In genomic region chr1:165501975-165502358, GRCh38 we compare ENCODE assay signal across 38 cellular contexts. TPM values are rescaled to one million over a fixed set of nuclear protein-coding genes. Genes with fewer than 3 reads are reported as not detected.
"Had no signal": no experiment of that assay in that cellular context is flagged by ENCODE, and none has a peak within 500 bp of the region (broad histone marks: within the 10 kb centered on the region; RNA-seq: fewer than 3 reads in every experiment).

No MANE protein-coding gene starts in this region.

- H3K4me3 Mint-ChIP-seq: activated CD4-positive, alpha-beta memory T cell treated with anti-CD3 and anti-CD28 coated beads for 36 hours; activated CD4-positive, alpha-beta T cell treated with anti-CD3 and anti-CD28 coated beads, Interleukin-2, amount 10 ng/mL, durations not matched to agents 24 days and 14 days; activated naive CD4-positive, alpha-beta T cell treated with anti-CD3 and anti-CD28 coated beads, Interleukin-2, amount 10 ng/mL, durations not matched to agents 7 days and 5 days; activated T-cell treated with anti-CD3 and anti-CD28 coated beads, Interleukin-2, amount 50 U/mL, for 24 hours; natural killer cell treated with Interleukin-12 subunit alpha and Interleukin-12 subunit beta and Interleukin-15 and Interleukin-18, amount 100 ng/mL, for 72 hours; stimulated activated memory B cell treated with anti-CD40 and anti-IgM and Interleukin-4, amounts not matched to agents 10 μg/mL and 1 μg/mL and 100 μg/mL, for 72 hours; stimulated activated naive CD8-positive, alpha-beta T cell treated with anti-CD3 and anti-CD28 coated beads, Interleukin-15, amount 100 ng/mL, for 72 hours; T-helper 1 cell treated with Interleukin-12 subunit alpha and Interleukin-12 subunit beta and Interleukin-4 antibody, amounts not matched to agents 30 μg/mL and 1 μg/mL, for 36 hours; type B pancreatic cell had no signal

- ATAC-seq: activated CD4-positive, CD25-positive, alpha-beta regulatory T cell treated with anti-CD3 and anti-CD28 coated beads, Interleukin-2, amount 50 U/mL, for 24 hours; gastroesophageal sphincter; left lobe of liver; mucosa of descending colon; natural killer cell treated with Interleukin-12 subunit alpha and Interleukin-12 subunit beta and Interleukin-15 and Interleukin-18, amount 100 ng/mL, for 72 hours; sciatic nerve; stimulated activated memory B cell treated with anti-CD40 and anti-IgM and Interleukin-4, amounts not matched to agents 10 μg/mL and 1 μg/mL and 100 μg/mL, for 72 hours; stimulated activated naive CD8-positive, alpha-beta T cell treated with anti-CD3 and anti-CD28 coated beads, Interleukin-15, amount 100 ng/mL, for 72 hours had no signal

- H3K9me3 Mint-ChIP-seq: activated CD4-positive, alpha-beta memory T cell treated with anti-CD3 and anti-CD28 coated beads for 36 hours; activated CD4-positive, alpha-beta T cell treated with anti-CD3 and anti-CD28 coated beads, Interleukin-2, amount 10 ng/mL, durations not matched to agents 24 days and 14 days; activated naive CD4-positive, alpha-beta T cell treated with anti-CD3 and anti-CD28 coated beads, Interleukin-2, amount 10 ng/mL, durations not matched to agents 7 days and 5 days; activated T-cell treated with anti-CD3 and anti-CD28 coated beads, Interleukin-2, amount 50 U/mL, for 24 hours; natural killer cell treated with Interleukin-12 subunit alpha and Interleukin-12 subunit beta and Interleukin-15 and Interleukin-18, amount 100 ng/mL, for 72 hours; stimulated activated memory B cell treated with anti-CD40 and anti-IgM and Interleukin-4, amounts not matched to agents 10 μg/mL and 1 μg/mL and 100 μg/mL, for 72 hours; stimulated activated naive CD8-positive, alpha-beta T cell treated with anti-CD3 and anti-CD28 coated beads, Interleukin-15, amount 100 ng/mL, for 72 hours; T-helper 1 cell treated with Interleukin-12 subunit alpha and Interleukin-12 subunit beta and Interleukin-4 antibody, amounts not matched to agents 30 μg/mL and 1 μg/mL, for 36 hours had no signal

- DNase-seq: activated CD4-positive, alpha-beta memory T cell treated with anti-CD3 and anti-CD28 coated beads for 36 hours; activated CD4-positive, alpha-beta T cell treated with anti-CD3 and anti-CD28 coated beads, Interleukin-2, amount 10 ng/mL, durations not matched to agents 24 days and 14 days; activated CD8-positive, alpha-beta memory T cell treated with anti-CD3 and anti-CD28 coated beads, Interleukin-2, amount 50 U/mL, for 48 hours; activated gamma-delta T cell; activated naive CD4-positive, alpha-beta T cell treated with anti-CD3 and anti-CD28 coated beads, Interleukin-2, amount 10 ng/mL, durations not matched to agents 7 days and 5 days; activated T-cell treated with anti-CD3 and anti-CD28 coated beads, Interleukin-2, amount 50 U/mL, for 24 hours; amniotic stem cell; brain microvascular endothelial cell; caudate nucleus; cortex of kidney; mucosa of descending colon; stimulated activated CD4-positive, alpha-beta T cell treated with anti-CD3 and anti-CD28 coated beads, Interleukin-1b, Interleukin-23, amount 100 ng/mL, for 48 hours; stimulated activated CD4-positive, alpha-beta T cell treated with anti-CD3 and anti-CD28 coated beads, Interleukin-4, amount 100 ng/mL, for 4 hours; stimulated activated CD8-positive, alpha-beta memory T cell treated with anti-CD3 and anti-CD28 coated beads, Interleukin-4, amount 100 ng/mL, for 48 hours; stimulated activated naive CD8-positive, alpha-beta T cell treated with anti-CD3 and anti-CD28 coated beads, Interleukin-15, amount 100 ng/mL, for 72 hours; substantia nigra; T-helper 9 cell; uterus; WERI-Rb-1 had no signal

- H3K27ac Mint-ChIP-seq: activated CD4-positive, alpha-beta memory T cell treated with anti-CD3 and anti-CD28 coated beads for 36 hours; activated CD4-positive, alpha-beta T cell treated with anti-CD3 and anti-CD28 coated beads, Interleukin-2, amount 10 ng/mL, durations not matched to agents 24 days and 14 days; activated naive CD4-positive, alpha-beta T cell treated with anti-CD3 and anti-CD28 coated beads, Interleukin-2, amount 10 ng/mL, durations not matched to agents 7 days and 5 days; activated T-cell treated with anti-CD3 and anti-CD28 coated beads, Interleukin-2, amount 50 U/mL, for 24 hours; natural killer cell treated with Interleukin-12 subunit alpha and Interleukin-12 subunit beta and Interleukin-15 and Interleukin-18, amount 100 ng/mL, for 72 hours; stimulated activated memory B cell treated with anti-CD40 and anti-IgM and Interleukin-4, amounts not matched to agents 10 μg/mL and 1 μg/mL and 100 μg/mL, for 72 hours; stimulated activated naive CD8-positive, alpha-beta T cell treated with anti-CD3 and anti-CD28 coated beads, Interleukin-15, amount 100 ng/mL, for 72 hours; T-helper 1 cell treated with Interleukin-12 subunit alpha and Interleukin-12 subunit beta and Interleukin-4 antibody, amounts not matched to agents 30 μg/mL and 1 μg/mL, for 36 hours; type B pancreatic cell had no signal

- H3K4me1 Mint-ChIP-seq: activated CD4-positive, alpha-beta T cell treated with anti-CD3 and anti-CD28 coated beads, Interleukin-2, amount 10 ng/mL, durations not matched to agents 24 days and 14 days; activated naive CD4-positive, alpha-beta T cell treated with anti-CD3 and anti-CD28 coated beads, Interleukin-2, amount 10 ng/mL, durations not matched to agents 7 days and 5 days; stimulated activated memory B cell treated with anti-CD40 and anti-IgM and Interleukin-4, amounts not matched to agents 10 μg/mL and 1 μg/mL and 100 μg/mL, for 72 hours; stimulated activated naive CD8-positive, alpha-beta T cell treated with anti-CD3 and anti-CD28 coated beads, Interleukin-15, amount 100 ng/mL, for 72 hours had no signal

- H3K27me3 Mint-ChIP-seq: stimulated activated memory B cell treated with anti-CD40 and anti-IgM and Interleukin-4, amounts not matched to agents 10 μg/mL and 1 μg/mL and 100 μg/mL, for 72 hours had no signal

- H3K36me3 Mint-ChIP-seq: activated CD4-positive, alpha-beta memory T cell treated with anti-CD3 and anti-CD28 coated beads for 36 hours; activated naive CD4-positive, alpha-beta T cell treated with anti-CD3 and anti-CD28 coated beads, Interleukin-2, amount 10 ng/mL, durations not matched to agents 7 days and 5 days; natural killer cell treated with Interleukin-12 subunit alpha and Interleukin-12 subunit beta and Interleukin-15 and Interleukin-18, amount 100 ng/mL, for 72 hours; stimulated activated memory B cell treated with anti-CD40 and anti-IgM and Interleukin-4, amounts not matched to agents 10 μg/mL and 1 μg/mL and 100 μg/mL, for 72 hours; type B pancreatic cell had no signal

RNA-seq across cellular contexts. Expression of gene LRRC52, which starts 41.8 kb away (rescaled TPM):
- total RNA-seq: activated CD4-positive, alpha-beta memory T cell treated with anti-CD3 and anti-CD28 coated beads for 36 hours; activated CD4-positive, alpha-beta T cell treated with anti-CD3 and anti-CD28 coated beads, Interleukin-2, amount 10 ng/mL, durations not matched to agents 24 days and 14 days; astrocyte; chondrocyte; esophagus mucosa; gastroesophageal sphincter; kidney epithelial cell; left lobe of liver; lung; mesenteric fat pad; myocyte; natural killer cell treated with Interleukin-12 subunit alpha and Interleukin-12 subunit beta and Interleukin-15 and Interleukin-18, amount 100 ng/mL, for 72 hours; osteoblast; posterior vena cava; renal cortical epithelial cell; sciatic nerve; smooth muscle cell; uterus had no signal
- polyA plus RNA-seq: smooth muscle cell had no signal

RNA-seq across cellular contexts. Expression of gene RXRG, which starts 57.0 kb away (rescaled TPM):
- total RNA-seq: activated CD4-positive, alpha-beta T cell treated with anti-CD3 and anti-CD28 coated beads, Interleukin-2, amount 10 ng/mL, durations not matched to agents 24 days and 14 days; astrocyte; chondrocyte; kidney epithelial cell; natural killer cell treated with Interleukin-12 subunit alpha and Interleukin-12 subunit beta and Interleukin-15 and Interleukin-18, amount 100 ng/mL, for 72 hours; osteoblast; renal cortical epithelial cell; smooth muscle cell had no signal
